8 cellular contexts compared by ENCODE assay signal in the genomic region with DNA sequence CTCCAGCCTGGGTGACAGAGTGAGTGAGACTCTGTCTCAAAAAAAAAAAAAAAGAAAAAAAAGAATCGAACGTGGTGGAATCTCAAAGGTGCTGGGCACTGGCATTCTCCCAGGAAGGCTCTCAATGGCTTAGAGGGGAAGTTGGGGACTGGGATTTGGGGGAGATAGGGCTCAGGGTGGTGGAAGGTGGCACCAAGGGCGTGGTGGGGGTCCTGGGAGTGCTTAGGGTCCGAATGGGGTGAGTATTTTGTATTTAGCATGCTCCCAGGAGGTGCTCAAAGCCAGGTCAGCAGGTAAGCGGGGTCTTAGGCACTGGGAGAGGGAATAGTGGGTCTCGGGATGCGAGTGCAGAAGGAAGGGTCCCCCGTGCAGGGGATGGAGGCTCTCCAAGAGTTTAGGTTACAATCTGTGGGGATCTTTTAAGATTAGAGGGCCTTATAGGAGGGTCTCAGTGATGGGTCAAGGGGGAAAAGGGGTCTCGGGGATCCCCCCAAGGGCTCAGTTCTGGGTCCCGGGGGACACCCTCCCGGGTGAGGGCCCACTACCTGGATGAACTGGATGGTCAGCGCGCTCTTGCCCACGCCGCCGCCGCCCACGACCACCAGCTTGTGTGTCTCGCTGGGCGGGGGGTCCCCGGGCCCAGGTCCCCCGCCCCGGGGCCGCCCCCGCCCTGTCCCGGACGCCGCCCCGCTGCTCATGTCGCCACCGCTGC. TPM values are rescaled to one million over a fixed set of nuclear protein-coding genes. Genes with fewer than 3 reads are reported as not detected.
DNase-seq lines count a peak whose midpoint lies in the region; ATAC-seq and TF ChIP-seq lines count a peak whose summit lies in the region.

No MANE protein-coding gene starts in this region.

- peaks cover 2% of the 10 kb centered on the region for H3K36me3 Mint-ChIP-seq in activated CD4-positive, alpha-beta T cell treated with anti-CD3 and anti-CD28 coated beads for 36 hours (ENCODE audit: low read depth)

- peak overlapping the region; percentile 66 for H3K27ac Mint-ChIP-seq in activated CD4-positive, alpha-beta T cell treated with anti-CD3 and anti-CD28 coated beads for 36 hours

- TF ChIP-seq CTCF in testis (IDR thresholded peaks at IDR 0.05), result no peak

- WGBS in testis, 2 donors, result 7 to 15% methylated on average over 8 to 24 of the region's 31 CpGs

- no peaks in the 10 kb centered on the region for H3K9me3 Mint-ChIP-seq in activated CD4-positive, alpha-beta T cell treated with anti-CD3 and anti-CD28 coated beads for 36 hours (ENCODE audit: low read depth)

- H3K27me3 ChIP-seq in adipocyte (replicated peaks; ENCODE audit: control insufficient read depth, insufficient read depth, low read length) (no peaks in the 10 kb centered on the region), testis (no peaks in the 10 kb centered on the region)

- POLR2A ChIA-PET in activated CD4-positive, alpha-beta T cell treated with anti-CD3 and anti-CD28 coated beads for 36 hours (lab: Charles Lee), result interaction anchor here (0.6 to 3.1 kb wide), 10 partner anchors 25 to 244 kb away, joined by 3 to 39 read pairs (median 6); a partner anchor contains a TSS

- DNase-seq in activated CD4-positive, alpha-beta T cell treated with anti-CD3 and anti-CD28 coated beads for 36 hours, result peak; percentile 25
- no peak for DNase-seq in activated CD4-positive, alpha-beta T cell treated with anti-CD3 and anti-CD28 coated beads for 4 hours
- DNase-seq in adipocyte (ENCODE audit: low read depth), result peak; percentile 33
- DNase-seq in left colon, result peak; percentile 48 to 62
- DNase-seq in testis, result no peak
- no peak for DNase-seq in amygdala (lab: John Stamatoyannopoulos, UW)
- no peak for DNase-seq in HT-29 (ENCODE audit: low spot score)

- H3K4me3 ChIP-seq in adipocyte (ENCODE audit: low read length), result peak overlapping the region; percentile 83
- H3K4me3 ChIP-seq in testis, result peak overlapping the region; percentile 70 to 84

- peaks cover 44% of the 10 kb centered on the region for H3K4me1 Mint-ChIP-seq in activated CD4-positive, alpha-beta T cell treated with anti-CD3 and anti-CD28 coated beads for 36 hours

- TF ChIP-seq POLR2A in testis (IDR thresholded peaks at IDR 0.05), result no peak

- CTCF ChIA-PET in activated CD4-positive, alpha-beta T cell treated with anti-CD3 and anti-CD28 coated beads for 36 hours (lab: Charles Lee), result interaction anchor here (0.7 to 6.1 kb wide), 12 partner anchors 18 to 144 kb away, joined by 3 to 62 read pairs (median 5); a partner anchor contains a TSS

- H3K27ac ChIP-seq in testis, result peak overlapping the region; percentile 98 to 99

- H3K9ac ChIP-seq in adipocyte (ENCODE audit: low read length), result peak overlapping the region; percentile 99

- H3K4me1 ChIP-seq in adipocyte (ENCODE audit: control insufficient read depth, insufficient read depth, low read length), result peaks cover 45% of the 10 kb centered on the region
- peaks cover 48% of the 10 kb centered on the region for H3K4me1 ChIP-seq in testis

- peak overlapping the region; percentile 100 for H3K4me3 Mint-ChIP-seq in activated CD4-positive, alpha-beta T cell treated with anti-CD3 and anti-CD28 coated beads for 36 hours

- H3K36me3 ChIP-seq in adipocyte (ENCODE audit: control insufficient read depth, insufficient read depth, low read length, severe bottlenecking) (peaks cover 14% of the 10 kb centered on the region), testis (ENCODE audit: low read depth, missing control alignments) (no peaks in the 10 kb centered on the region)

- H3K9me3 ChIP-seq in adipocyte (ENCODE audit: control insufficient read depth, low read length) (no peaks in the 10 kb centered on the region), testis (no peaks in the 10 kb centered on the region)

- ATAC-seq in activated CD4-positive, alpha-beta T cell treated with anti-CD3 and anti-CD28 coated beads for 36 hours, result no peak
- no peak for ATAC-seq in left colon
- ATAC-seq in GM18867 (IDR thresholded peaks at IDR 0.05; ENCODE audit: unreplicated experiment), result no peak

- intact Hi-C loops in activated CD4-positive, alpha-beta T cell treated with anti-CD3 and anti-CD28 coated beads for 36 hours (cut with DNase I, micrococcal nuclease), result loop anchor here (1.0 to 10.0 kb wide), 21 partner anchors 37 to 1277 kb away; a partner anchor contains a TSS
- intact Hi-C loops in left colon (cut with DNase I, micrococcal nuclease) (loop anchor here in 1 of 2 donors (5.0 kb wide), 1 partner anchor 47 kb away; a partner anchor contains a TSS), testis (cut with DNase I; ENCODE audit: low total_unique reads) (no loop called here)

- H3K27me3 Mint-ChIP-seq in activated CD4-positive, alpha-beta T cell treated with anti-CD3 and anti-CD28 coated beads for 36 hours, result no peaks in the 10 kb centered on the region

RNA-seq across cellular contexts. Expression of a gene that starts 0.4 kb away (rescaled TPM):
- total RNA-seq in activated CD4-positive, alpha-beta T cell treated with anti-CD3 and anti-CD28 coated beads for 36 hours, result 10 to 100 TPM in 1 of 2 experiments, 1 to 10 TPM in 1; 9.7 to 11.7 TPM
- total RNA-seq in left colon (10 to 100 TPM; 41.7 to 76.6 TPM), testis (10 to 100 TPM; 39.3 to 41.5 TPM)
- 69.2 TPM for polyA plus RNA-seq in testis (ENCODE audit: insufficient read depth, low read depth, low replicate concordance)
- 33.1 and 45.2 TPM in 2 replicates for total RNA-seq in HT-29 (2014; rRNA removed; shearing (Covaris generic))

RNA-seq across cellular contexts. Expression of a gene that starts 2.5 kb away (rescaled TPM):
- 10 to 100 TPM; 43.3 to 64.0 TPM for total RNA-seq in activated CD4-positive, alpha-beta T cell treated with anti-CD3 and anti-CD28 coated beads for 36 hours
- 10 to 100 TPM; 60.9 to 62.7 TPM for total RNA-seq in left colon
- total RNA-seq in testis, result 10 to 100 TPM; 70.8 to 78.1 TPM
- 51.4 TPM for polyA plus RNA-seq in testis (ENCODE audit: insufficient read depth, low read depth, low replicate concordance)
- 58.6 and 67.6 TPM in 2 replicates for total RNA-seq in HT-29 (2014; rRNA removed; shearing (Covaris generic))

RNA-seq across cellular contexts. Expression of a gene that starts 26.1 kb away (rescaled TPM):
- total RNA-seq in activated CD4-positive, alpha-beta T cell treated with anti-CD3 and anti-CD28 coated beads for 36 hours, result 100 to 1,000 TPM; 123 to 125 TPM
- total RNA-seq in left colon (10 to 100 TPM; 69.0 to 83.1 TPM), testis (10 to 100 TPM; 50.1 to 51.6 TPM)
- polyA plus RNA-seq in testis (ENCODE audit: insufficient read depth, low read depth, low replicate concordance), result 34.9 TPM
- 380 and 432 TPM in 2 replicates for total RNA-seq in HT-29 (2014; rRNA removed; shearing (Covaris generic))

RNA-seq across cellular contexts. Expression of a gene that starts 26.2 kb away (rescaled TPM):
- 10 to 100 TPM; 79.6 to 93.8 TPM for total RNA-seq in activated CD4-positive, alpha-beta T cell treated with anti-CD3 and anti-CD28 coated beads for 36 hours
- total RNA-seq in left colon (10 to 100 TPM; 13.8 to 14.9 TPM), testis (10 to 100 TPM; 11.3 to 19.3 TPM)
- polyA plus RNA-seq in testis (ENCODE audit: insufficient read depth, low read depth, low replicate concordance), result 17.3 TPM
- 78.2 and 100 TPM in 2 replicates for total RNA-seq in HT-29 (2014; rRNA removed; shearing (Covaris generic))

RNA-seq across cellular contexts. Expression of a gene that starts 37.5 kb away (rescaled TPM):
- 100 to 1,000 TPM; 384 to 448 TPM for total RNA-seq in activated CD4-positive, alpha-beta T cell treated with anti-CD3 and anti-CD28 coated beads for 36 hours
- total RNA-seq in left colon, result 10 to 100 TPM; 66.7 to 83.9 TPM
- total RNA-seq in testis, result 100 to 1,000 TPM; 192 to 272 TPM
- polyA plus RNA-seq in testis (ENCODE audit: insufficient read depth, low read depth, low replicate concordance), result 201 TPM
- 922 and 995 TPM in 2 replicates for total RNA-seq in HT-29 (2014; rRNA removed; shearing (Covaris generic))

Comparison
In these comparisons a context has a peak if more than half of its experiments do, and no peak if none do; other contexts are left out.
1. DNase-seq: peak in activated CD4-positive, alpha-beta T cell treated with anti-CD3 and anti-CD28 coated beads for 36 hours (single experiment), adipocyte (single experiment) and left colon (2 of 2); none in activated CD4-positive, alpha-beta T cell treated with anti-CD3 and anti-CD28 coated beads for 4 hours (0 of 2), testis (single experiment), amygdala (0 of 56) and HT-29 (single experiment).